Comparison of ENCODE assay signal across 26 cellular contexts in the genomic region with DNA sequence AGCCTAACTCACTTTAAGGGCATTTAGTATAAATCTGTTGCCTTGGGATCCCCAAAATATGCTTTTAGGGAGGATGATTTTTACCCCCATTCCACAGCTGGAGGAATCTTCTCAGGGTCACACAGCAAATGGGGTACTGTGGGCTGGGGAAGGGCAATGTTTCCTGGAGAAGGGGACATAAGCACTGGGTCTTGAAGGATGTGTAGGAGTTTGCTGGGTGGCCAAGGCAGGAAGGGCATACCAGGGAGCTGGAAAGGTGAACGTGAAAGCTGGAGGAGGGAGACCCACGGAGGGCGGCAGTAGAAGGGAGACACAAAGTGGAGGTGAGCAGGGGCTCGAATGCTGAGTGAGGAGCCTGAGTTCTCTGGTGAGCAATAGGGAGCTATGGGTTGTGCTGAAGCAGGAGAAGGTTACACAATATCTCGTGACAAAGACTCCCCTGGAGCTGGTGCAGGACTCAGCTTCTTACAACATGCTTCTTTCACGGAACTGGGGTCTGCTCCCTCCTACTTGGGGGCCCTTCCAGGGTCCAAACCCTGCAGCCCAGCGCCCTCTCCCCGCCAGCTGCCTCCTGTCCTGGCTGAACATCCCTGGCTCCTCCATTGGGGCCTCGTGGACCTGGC. TPM values are rescaled to one million over a fixed set of nuclear protein-coding genes. Genes with fewer than 3 reads are reported as not detected.
DNase-seq lines count a peak whose midpoint lies in the region; ATAC-seq and TF ChIP-seq lines count a peak whose summit lies in the region.
"Had no signal": no experiment of that assay in that cellular context is flagged by ENCODE, and none has a peak within 500 bp of the region (broad histone marks: within the 10 kb centered on the region; RNA-seq: fewer than 3 reads in every experiment).

No MANE protein-coding gene starts in this region.

- TF ChIP-seq POLR2A in breast epithelium (IDR thresholded peaks at IDR 0.05): no peak

- H3K4me1 Mint-ChIP-seq in MCF 10A (ENCODE audit: insufficient read depth, unreplicated experiment): peaks cover 6% of the 10 kb centered on the region
- H3K4me1 Mint-ChIP-seq in stimulated activated effector memory CD8-positive, alpha-beta T cell treated with anti-CD3 and anti-CD28 coated beads, Interleukin-12 subunit alpha, Interleukin-12 subunit beta, amount 100 ng/mL, for 72 hours: peaks cover 1% of the 10 kb centered on the region
- H3K4me1 Mint-ChIP-seq: activated CD4-positive, alpha-beta T cell treated with anti-CD3 and anti-CD28 coated beads, Interleukin-2, amount 10 ng/mL, durations not matched to agents 24 days and 14 days; stimulated activated naive B cell treated with anti-CD40 and anti-IgM and Interleukin-4, amounts not matched to agents 10 μg/mL and 1 μg/mL and 100 μg/mL, for 72 hours; T-helper 17 cell had no signal

- TF ChIP-seq CTCF in MCF 10A (IDR thresholded peaks at IDR 0.05; ENCODE audit: unreplicated experiment) (no peak), breast epithelium (IDR thresholded peaks at IDR 0.05) (no peak), fibroblast of pulmonary artery (IDR thresholded peaks at IDR 0.05; ENCODE audit: low read length, missing control alignments) (no peak)

- no peak overlapping the region for H3K27ac Mint-ChIP-seq in MCF 10A (ENCODE audit: low read depth, unreplicated experiment)
- H3K27ac Mint-ChIP-seq in stimulated activated effector memory CD8-positive, alpha-beta T cell treated with anti-CD3 and anti-CD28 coated beads, Interleukin-12 subunit alpha, Interleukin-12 subunit beta, amount 100 ng/mL, for 72 hours: peak overlapping the region; percentile 36
- H3K27ac Mint-ChIP-seq: activated CD4-positive, alpha-beta T cell treated with anti-CD3 and anti-CD28 coated beads, Interleukin-2, amount 10 ng/mL, durations not matched to agents 24 days and 14 days; activated naive CD4-positive, alpha-beta T cell treated with anti-CD3 and anti-CD28 coated beads for 36 hours; stimulated activated naive B cell treated with anti-CD40 and anti-IgM and Interleukin-4, amounts not matched to agents 10 μg/mL and 1 μg/mL and 100 μg/mL, for 72 hours; T-helper 17 cell had no signal

- H3K36me3 Mint-ChIP-seq in MCF 10A (ENCODE audit: insufficient read depth, unreplicated experiment): no peaks in the 10 kb centered on the region
- no peaks in the 10 kb centered on the region for H3K36me3 Mint-ChIP-seq in stimulated activated effector memory CD8-positive, alpha-beta T cell treated with anti-CD3 and anti-CD28 coated beads, Interleukin-12 subunit alpha, Interleukin-12 subunit beta, amount 100 ng/mL, for 72 hours
- H3K36me3 Mint-ChIP-seq: stimulated activated naive B cell treated with anti-CD40 and anti-IgM and Interleukin-4, amounts not matched to agents 10 μg/mL and 1 μg/mL and 100 μg/mL, for 72 hours had no signal

- no peak overlapping the region for H3K27ac ChIP-seq in breast epithelium
- H3K27ac ChIP-seq: BLaER1 treated with 17β-estradiol and CSF1 and Interleukin-3, amounts not matched to agents 10 nM and 100 nM; lower lobe of right lung; suprapubic skin had no signal

- CTCF ChIA-PET in MCF 10A (lab: Yijun Ruan, JAX): interaction anchor here (1.5 kb wide), 1 partner anchor 17 kb away, joined by 8 read pairs; no protein-coding TSS in a partner anchor

- intact Hi-C loops in MCF 10A (cut with micrococcal nuclease) (no loop called here), breast epithelium (cut with DNase I; ENCODE audit: low total_unique reads) (no loop called here)

- no peaks in the 10 kb centered on the region for H3K9me3 Mint-ChIP-seq in MCF 10A (ENCODE audit: unreplicated experiment)
- no peaks in the 10 kb centered on the region for H3K9me3 Mint-ChIP-seq in stimulated activated effector memory CD8-positive, alpha-beta T cell treated with anti-CD3 and anti-CD28 coated beads, Interleukin-12 subunit alpha, Interleukin-12 subunit beta, amount 100 ng/mL, for 72 hours
- H3K9me3 Mint-ChIP-seq: activated CD4-positive, alpha-beta T cell treated with anti-CD3 and anti-CD28 coated beads, Interleukin-2, amount 10 ng/mL, durations not matched to agents 24 days and 14 days; activated naive CD4-positive, alpha-beta T cell treated with anti-CD3 and anti-CD28 coated beads for 36 hours had no signal

- no peak overlapping the region for H3K4me3 ChIP-seq in breast epithelium
- no peak overlapping the region for H3K4me3 ChIP-seq in fibroblast of pulmonary artery (replicated peaks; ENCODE audit: low read depth, low read length)
- H3K4me3 ChIP-seq: BLaER1 treated with 17β-estradiol and CSF1 and Interleukin-3, amounts not matched to agents 10 nM and 100 nM; HAP-1; lower lobe of right lung; suprapubic skin had no signal

- DNase-seq in MCF 10A (ENCODE audit: unreplicated experiment): peak; percentile 30
- DNase-seq in breast epithelium (ENCODE audit: low spot score in 2 of 2): no peak
- peak; percentile 11 for DNase-seq in SKM-1 (lab: John Stamatoyannopoulos, UW; ENCODE audit: unreplicated experiment)
- DNase-seq in fibroblast of pulmonary artery (ENCODE audit: low read depth): peak; percentile 31
- no peak for DNase-seq in stimulated activated effector memory CD8-positive, alpha-beta T cell treated with anti-CD3 and anti-CD28 coated beads, Interleukin-12 subunit alpha, Interleukin-12 subunit beta, amount 100 ng/mL, for 72 hours (ENCODE audit: low spot score in 2 of 2)
- DNase-seq in HPDE6-E6E7 (ENCODE audit: extremely low spot score): no peak
- DNase-seq in NCI-H1694 (lab: John Stamatoyannopoulos, UW): no peak
- no peak for DNase-seq in OCI-M2 (lab: John Stamatoyannopoulos, UW; ENCODE audit: unreplicated experiment)
- DNase-seq: activated CD4-positive, alpha-beta T cell treated with anti-CD3 and anti-CD28 coated beads, Interleukin-2, amount 10 ng/mL, durations not matched to agents 24 days and 14 days; activated naive CD4-positive, alpha-beta T cell treated with anti-CD3 and anti-CD28 coated beads for 36 hours; aorta; Caco-2; dermis blood vessel endothelial cell; DMS79 treated with DMSO at 0.1 percent for 48 hours; lower lobe of right lung; NCI-H1417 treated with DMSO at 0.1 percent for 48 hours; NCI-H446 treated with DMSO at 0.1 percent for 48 hours; PC-3; Right ventricle myocardium superior; stimulated activated CD4-positive, alpha-beta T cell treated with anti-CD3 and anti-CD28 coated beads, Interleukin-4, amount 100 ng/mL, for 1 hour; stimulated activated naive B cell treated with anti-CD40 and anti-IgM and Interleukin-4, amounts not matched to agents 10 μg/mL and 1 μg/mL and 100 μg/mL, for 72 hours; T-helper 17 cell had no signal

- H3K27me3 ChIP-seq in breast epithelium: peaks cover 0 to 3% of the 10 kb centered on the region in 2 donors
- H3K27me3 ChIP-seq: BLaER1 treated with 17β-estradiol and CSF1 and Interleukin-3, amounts not matched to agents 10 nM and 100 nM had no signal

- no peaks in the 10 kb centered on the region for H3K9me3 ChIP-seq in breast epithelium
- H3K9me3 ChIP-seq: Caco-2, HAP-1, lower lobe of right lung, suprapubic skin had no signal

- no peak for ATAC-seq in stimulated activated effector memory CD8-positive, alpha-beta T cell treated with anti-CD3 and anti-CD28 coated beads, Interleukin-12 subunit alpha, Interleukin-12 subunit beta, amount 100 ng/mL, for 72 hours
- ATAC-seq: lower lobe of right lung; PC-3; stimulated activated naive B cell treated with anti-CD40 and anti-IgM and Interleukin-4, amounts not matched to agents 10 μg/mL and 1 μg/mL and 100 μg/mL, for 72 hours; T-helper 17 cell had no signal

- no peaks in the 10 kb centered on the region for H3K36me3 ChIP-seq in breast epithelium
- H3K36me3 ChIP-seq: HAP-1, lower lobe of right lung, suprapubic skin had no signal

- no TSS peak for BruUV-seq in MCF 10A (replicated peaks; lab: Mats Ljungman, UMichigan)

- H3K27me3 Mint-ChIP-seq in MCF 10A (ENCODE audit: insufficient read depth, unreplicated experiment): no peaks in the 10 kb centered on the region
- H3K27me3 Mint-ChIP-seq: T-helper 17 cell had no signal

- POLR2A ChIA-PET in MCF 10A (lab: Yijun Ruan, JAX): interaction anchor here (1.5 kb wide), 1 partner anchor 80 kb away, joined by 4 read pairs; no protein-coding TSS in a partner anchor

- no peaks in the 10 kb centered on the region for H3K4me1 ChIP-seq in breast epithelium
- H3K4me1 ChIP-seq: Caco-2, HAP-1, lower lobe of right lung had no signal

- no peak overlapping the region for H3K4me3 Mint-ChIP-seq in MCF 10A (ENCODE audit: unreplicated experiment)
- H3K4me3 Mint-ChIP-seq in stimulated activated effector memory CD8-positive, alpha-beta T cell treated with anti-CD3 and anti-CD28 coated beads, Interleukin-12 subunit alpha, Interleukin-12 subunit beta, amount 100 ng/mL, for 72 hours: no peak overlapping the region
- H3K4me3 Mint-ChIP-seq: activated CD4-positive, alpha-beta T cell treated with anti-CD3 and anti-CD28 coated beads, Interleukin-2, amount 10 ng/mL, durations not matched to agents 24 days and 14 days; activated naive CD4-positive, alpha-beta T cell treated with anti-CD3 and anti-CD28 coated beads for 36 hours; stimulated activated naive B cell treated with anti-CD40 and anti-IgM and Interleukin-4, amounts not matched to agents 10 μg/mL and 1 μg/mL and 100 μg/mL, for 72 hours; T-helper 17 cell had no signal

RNA-seq across cellular contexts. Expression of a gene that starts 11.0 kb away (rescaled TPM):
- total RNA-seq in MCF 10A (2022) (0.12 and 0.29 TPM in 2 replicates), breast epithelium (under 1 TPM; 0.15 to 0.66 (median 0.16) TPM)
- total RNA-seq: kidney epithelial cell had no signal

RNA-seq across cellular contexts. Expression of a gene that starts 20.3 kb away (rescaled TPM):
- total RNA-seq in MCF 10A (2022) (11.9 and 21.7 TPM in 2 replicates), breast epithelium (1 to 10 TPM in 2 of 3 donors, under 1 TPM in 1; 0.88 to 2.0 (median 1.3) TPM)

RNA-seq across cellular contexts. Expression of a gene that starts 33.0 kb away (rescaled TPM):
- total RNA-seq in MCF 10A (2022) (354 and 393 TPM in 2 replicates), breast epithelium (100 to 1,000 TPM in 1 of 3 donors, 10 to 100 TPM in 2; 97.3 to 134 (median 99.2) TPM)

RNA-seq across cellular contexts. Expression of a gene that starts 33.7 kb away (rescaled TPM):
- 4.8 and 6.6 TPM in 2 replicates for total RNA-seq in MCF 10A (2022)
- 1 to 10 TPM in 2 of 3 donors, under 1 TPM in 1; 0.96 to 2.9 (median 2.3) TPM for total RNA-seq in breast epithelium

Comparison
In these comparisons a context has a peak if more than half of its experiments do, and no peak if none do; other contexts are left out.
1. DNase-seq: peak in MCF 10A (single experiment), SKM-1 (single experiment) and fibroblast of pulmonary artery (single experiment); none in breast epithelium (0 of 2), stimulated activated effector memory CD8-positive, alpha-beta T cell treated with anti-CD3 and anti-CD28 coated beads, Interleukin-12 subunit alpha, Interleukin-12 subunit beta, amount 100 ng/mL, for 72 hours (0 of 2), HPDE6-E6E7 (single experiment), NCI-H1694 (single experiment) and OCI-M2 (single experiment).